Comparison of ENCODE assay signal across 13 cellular contexts in the genomic region with DNA sequence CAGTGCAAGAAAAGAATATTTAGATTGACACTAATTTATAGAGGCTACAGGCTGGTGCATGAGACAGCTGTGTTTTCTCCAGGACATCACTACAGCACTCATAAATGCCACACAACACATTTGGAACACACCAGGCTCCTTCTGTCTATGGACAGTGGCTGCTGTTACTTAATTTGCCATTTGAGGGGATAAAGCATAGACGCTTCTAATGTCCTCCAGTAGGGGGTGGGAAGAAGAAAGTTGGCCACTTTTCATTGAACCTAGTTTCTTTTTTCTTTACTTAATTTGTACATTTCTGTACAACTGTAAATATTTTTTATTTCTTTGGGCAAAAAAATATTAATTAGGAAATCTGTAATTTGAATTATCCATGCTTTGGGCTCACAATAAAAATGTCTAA. TPM values are rescaled to one million over a fixed set of nuclear protein-coding genes. Genes with fewer than 3 reads are reported as not detected.
DNase-seq lines count a peak whose midpoint lies in the region; ATAC-seq and TF ChIP-seq lines count a peak whose summit lies in the region.
"Had no signal": no experiment of that assay in that cellular context is flagged by ENCODE, and none has a peak within 500 bp of the region (broad histone marks: within the 10 kb centered on the region; RNA-seq: fewer than 3 reads in every experiment).

No MANE protein-coding gene starts in this region.

- H2BK120ac ChIP-seq in H9 (ENCODE audit: low read depth, low read length, poor library complexity, severe bottlenecking): no peak overlapping the region
- H2BK120ac ChIP-seq in neuronal stem cell (ENCODE audit: low read depth, low read length): no peak overlapping the region

- no peak overlapping the region for H2BK12ac ChIP-seq in H9 (ENCODE audit: insufficient read length, low read depth, low read length)
- H2BK12ac ChIP-seq in neuronal stem cell (ENCODE audit: low read length): no peak overlapping the region

- H3K4me2 ChIP-seq in H9 (ENCODE audit: insufficient read depth, insufficient read length, low read length): no peak overlapping the region
- no peak overlapping the region for H3K4me2 ChIP-seq in hepatocyte
- H3K4me2 ChIP-seq in neuronal stem cell (ENCODE audit: insufficient read depth, low read length, poor library complexity, severe bottlenecking): no peak overlapping the region

- TF ChIP-seq CTCF in BJ (IDR thresholded peaks at IDR 0.05; ENCODE audit: insufficient read depth, low read depth, low read length) (peak; percentile 31; the same call in 1 of the 2 replicates), H9 (conservative IDR thresholded peaks at IDR 0.05) (peak; percentile 67), hepatocyte (IDR thresholded peaks at IDR 0.05; ENCODE audit: poor library complexity) (peak; percentile 16)

- no peaks in the 10 kb centered on the region for H3K9me3 Mint-ChIP-seq in H9
- H3K9me3 Mint-ChIP-seq: dendritic cell treated with granulocyte-macrophage colony-stimulating factor and Interleukin-4, amounts not matched to agents 40 ng/mL and 50 ng/mL, for 4 days had no signal

- ATAC-seq in SK-N-SH treated with all-trans-retinoic acid at 6 μM for 48 hours: peak; percentile 40; the same call in 1 of the 3 replicates

- H2BK20ac ChIP-seq in H9 (ENCODE audit: low read depth, low read length, poor library complexity, severe bottlenecking): no peak overlapping the region

- no peak overlapping the region for H2AFZ ChIP-seq in H9 (ENCODE audit: low read length)
- H2AFZ ChIP-seq in hepatocyte: no peak overlapping the region
- no peak overlapping the region for H2AFZ ChIP-seq in neuronal stem cell (ENCODE audit: low read length)

- no peak overlapping the region for H3K27ac ChIP-seq in H9 (ENCODE audit: insufficient read length, low read depth, low read length)
- H3K27ac ChIP-seq in hepatocyte: no peak overlapping the region
- no peak overlapping the region for H3K27ac ChIP-seq in neuronal stem cell (replicated peaks; ENCODE audit: low read length)
- H3K27ac ChIP-seq: neutrophil, vagina had no signal

- no peaks in the 10 kb centered on the region for H3K9me3 ChIP-seq in H9 (ENCODE audit: control insufficient read depth, low read depth, low read length)
- no peaks in the 10 kb centered on the region for H3K9me3 ChIP-seq in hepatocyte (ENCODE audit: low read depth)
- H3K9me3 ChIP-seq in neuronal stem cell (replicated peaks in 1 of 2; ENCODE audit: control insufficient read depth in 2 of 2, insufficient read depth in 1 of 2, low read depth in 1 of 2, low read length in 2 of 2): no peaks in the 10 kb centered on the region
- H3K9me3 ChIP-seq: neutrophil, vagina had no signal

- H3K79me2 ChIP-seq in H9 (ENCODE audit: insufficient read depth, low read length) (no peaks in the 10 kb centered on the region), hepatocyte (no peaks in the 10 kb centered on the region)

- no peak overlapping the region for H3K4me3 Mint-ChIP-seq in H9
- H3K4me3 Mint-ChIP-seq: dendritic cell treated with granulocyte-macrophage colony-stimulating factor and Interleukin-4, amounts not matched to agents 40 ng/mL and 50 ng/mL, for 4 days had no signal

- no peak overlapping the region for H4K8ac ChIP-seq in H9 (replicated peaks; ENCODE audit: insufficient read length, low read depth, low read length)
- H4K8ac ChIP-seq in neuronal stem cell (ENCODE audit: low read depth, low read length): no peak overlapping the region

- POLR2A ChIA-PET in BJ (lab: Charles Lee): no interaction called here

- H3K4me3 ChIP-seq in BJ (ENCODE audit: low read depth, low read length) (no peak overlapping the region), hepatocyte (no peak overlapping the region), neuronal stem cell (ENCODE audit: low read length in 2 of 2) (no peak overlapping the region)
- H3K4me3 ChIP-seq: vagina had no signal

- H2AK5ac ChIP-seq in H9 (ENCODE audit: insufficient read length, low read length) (no peak overlapping the region), neuronal stem cell (ENCODE audit: low read depth, low read length) (no peak overlapping the region)

- no peak overlapping the region for H4K91ac ChIP-seq in H9 (ENCODE audit: insufficient read length, low read depth, low read length)
- H4K91ac ChIP-seq in neuronal stem cell (ENCODE audit: low read depth, low read length, poor library complexity): no peak overlapping the region

- H3K9ac ChIP-seq in H9 (ENCODE audit: extremely low read depth, insufficient read length, low read length) (no peak overlapping the region), neuronal stem cell (ENCODE audit: low read depth, low read length, poor library complexity) (no peak overlapping the region)

- no peak overlapping the region for H3K18ac ChIP-seq in H9 (ENCODE audit: insufficient read length, low read depth, low read length)
- no peak overlapping the region for H3K18ac ChIP-seq in neuronal stem cell (ENCODE audit: low read length)

- no peaks in the 10 kb centered on the region for H3K36me3 ChIP-seq in BJ (ENCODE audit: control insufficient read depth, insufficient read depth, low read length)
- H3K36me3 ChIP-seq in hepatocyte (replicated peaks; ENCODE audit: insufficient read depth, low read depth): no peaks in the 10 kb centered on the region
- H3K36me3 ChIP-seq in neuronal stem cell (replicated peaks in 1 of 2; ENCODE audit: control insufficient read depth in 2 of 2, insufficient read depth in 2 of 2, low read length in 2 of 2): no peaks in the 10 kb centered on the region
- H3K36me3 ChIP-seq: neutrophil, vagina had no signal

- no peak overlapping the region for H4K5ac ChIP-seq in H9 (ENCODE audit: insufficient read length, low read depth, low read length)

- no peaks in the 10 kb centered on the region for H3K9me2 ChIP-seq in hepatocyte (replicated peaks; ENCODE audit: insufficient read depth)

- H3K4ac ChIP-seq in H9 (ENCODE audit: low read depth, low read length): no peak overlapping the region
- H3K4ac ChIP-seq in neuronal stem cell (ENCODE audit: low read length): no peak overlapping the region

- CTCF ChIA-PET in BJ (lab: Yijun Ruan, JAX): interaction anchor here (0.7 to 1.6 kb wide), 2 partner anchors 12 to 46 kb away, joined by 3 to 4 read pairs; no protein-coding TSS in a partner anchor

- peaks cover 11% of the 10 kb centered on the region for H3K27me3 Mint-ChIP-seq in H9 (ENCODE audit: low read depth)

- H3T11ph ChIP-seq in H9 (ENCODE audit: low read length): no peak overlapping the region

- H2BK5ac ChIP-seq in H9 (ENCODE audit: insufficient read length, low read length): no peak overlapping the region
- no peak overlapping the region for H2BK5ac ChIP-seq in neuronal stem cell (ENCODE audit: low read length)

- H3K79me1 ChIP-seq in H9 (ENCODE audit: insufficient read depth, low read depth, low read length, poor library complexity, severe bottlenecking): no peaks in the 10 kb centered on the region
- H3K79me1 ChIP-seq in neuronal stem cell (ENCODE audit: low read depth, low read length): no peaks in the 10 kb centered on the region

- DNase-seq in BJ (ENCODE audit: low read depth) (no peak), H9 (no peak), hepatocyte (ENCODE audit: low spot score) (no peak), neuronal stem cell (ENCODE audit: low spot score) (no peak), islet precursor cell (no peak), medulla oblongata (ENCODE audit: extremely low spot score) (no peak), activated T-cell treated with anti-CD3 and anti-CD28 coated beads for 4 hours (no peak)
- DNase-seq: activated T-cell treated with anti-CD3 and anti-CD28 coated beads, Interleukin-2, amount 50 U/mL, for 48 hours; GF-D8 had no signal

- H3K23ac ChIP-seq in H9 (ENCODE audit: insufficient read length, low read depth, low read length) (no peak overlapping the region), neuronal stem cell (ENCODE audit: low read depth, low read length, poor library complexity) (no peak overlapping the region)

- no peaks in the 10 kb centered on the region for H3K36me3 Mint-ChIP-seq in H9 (ENCODE audit: insufficient read depth in 1 of 3, low read depth in 3 of 3)

- H3K4me1 Mint-ChIP-seq in H9: no peaks in the 10 kb centered on the region

- H4K20me1 ChIP-seq in H9 (ENCODE audit: control insufficient read depth, insufficient read depth, insufficient read length) (no peaks in the 10 kb centered on the region), hepatocyte (ENCODE audit: insufficient read depth, poor library complexity, severe bottlenecking) (no peaks in the 10 kb centered on the region)

- H2BK15ac ChIP-seq in H9 (ENCODE audit: low read depth, low read length): no peak overlapping the region
- no peak overlapping the region for H2BK15ac ChIP-seq in neuronal stem cell (ENCODE audit: low read length)

- no peak overlapping the region for H3K56ac ChIP-seq in H9 (ENCODE audit: insufficient read length, low read depth, low read length)

- H3K14ac ChIP-seq in H9 (ENCODE audit: insufficient read depth, low read length) (no peak overlapping the region), neuronal stem cell (ENCODE audit: low read length) (no peak overlapping the region)

- H3K4me1 ChIP-seq in H9 (ENCODE audit: insufficient read depth, low read length) (no peaks in the 10 kb centered on the region), hepatocyte (ENCODE audit: insufficient read depth) (no peaks in the 10 kb centered on the region), neuronal stem cell (ENCODE audit: control insufficient read depth in 2 of 2, insufficient read depth in 1 of 2, low read depth in 1 of 2, low read length in 2 of 2) (no peaks in the 10 kb centered on the region)
- H3K4me1 ChIP-seq: vagina had no signal

- H3K27me3 ChIP-seq in BJ (ENCODE audit: control insufficient read depth, insufficient read depth, low read length): no peaks in the 10 kb centered on the region
- H3K27me3 ChIP-seq in H9 (ENCODE audit: insufficient read depth, low read length): no peaks in the 10 kb centered on the region
- H3K27me3 ChIP-seq in hepatocyte: no peaks in the 10 kb centered on the region
- no peaks in the 10 kb centered on the region for H3K27me3 ChIP-seq in neuronal stem cell (ENCODE audit: control insufficient read depth in 3 of 3, insufficient read depth in 3 of 3, low read depth in 1 of 3, low read length in 3 of 3)
- H3K27me3 ChIP-seq: neutrophil, vagina had no signal

- H3K27ac Mint-ChIP-seq in H9: no peak overlapping the region
- H3K27ac Mint-ChIP-seq: dendritic cell treated with granulocyte-macrophage colony-stimulating factor and Interleukin-4, amounts not matched to agents 40 ng/mL and 50 ng/mL, for 4 days had no signal

- no peaks in the 10 kb centered on the region for H3K23me2 ChIP-seq in H9 (ENCODE audit: insufficient read length, low read depth, low read length, poor library complexity, severe bottlenecking)

- no CpG with 5 or more reads among the region's 1 CpG for WGBS in H9 (ENCODE audit: extremely low coverage, insufficient read length, low lambda C conversion rate)
- WGBS in hepatocyte (ENCODE audit: low lambda C conversion rate, missing lambda C conversion rate): 21% methylated on average over 1 of the region's 1 CpG
- no CpG with 5 or more reads among the region's 1 CpG for WGBS in neuronal stem cell (ENCODE audit: extremely low coverage in 2 of 2, insufficient read length in 2 of 2, insufficient replicate concordance in 1 of 2), 2 donors

RNA-seq across cellular contexts. Expression of a gene that starts 12.4 kb away (rescaled TPM):
- 0.18 and 0.36 TPM in 2 replicates for polyA plus RNA-seq in BJ (2011; rRNA removed)
- polyA minus RNA-seq in BJ (2011; rRNA and poly(A)+ RNA removed): 0.14 TPM in 1 of 2 replicates, not detected in the other
- total RNA-seq in H9 (2021): 0.92 and 1.8 TPM in 2 replicates
- total RNA-seq in hepatocyte: 1.1 and 1.6 TPM in 2 replicates
- 1.1 and 1.5 TPM in 2 replicates for polyA plus RNA-seq in hepatocyte
- 27.9 TPM for polyA plus RNA-seq in neuronal stem cell (2013, experiment 1 of 2)
- polyA plus RNA-seq in neuronal stem cell (2013, experiment 2 of 2): 28.5 TPM

RNA-seq across cellular contexts. Expression of a gene that starts 37.0 kb away (rescaled TPM):
- not detected in 2 replicates for polyA plus RNA-seq in BJ (2011; rRNA removed)
- not detected in 2 replicates for polyA minus RNA-seq in BJ (2011; rRNA and poly(A)+ RNA removed)
- total RNA-seq in H9 (2021): 0.39 and 0.77 TPM in 2 replicates
- total RNA-seq in hepatocyte: 0.13 and 0.28 TPM in 2 replicates
- 1.5 and 2.1 TPM in 2 replicates for polyA plus RNA-seq in hepatocyte
- polyA plus RNA-seq in neuronal stem cell (2013, experiment 1 of 2): 0.99 TPM
- 1.1 TPM for polyA plus RNA-seq in neuronal stem cell (2013, experiment 2 of 2)

Comparison
In these comparisons a context has a peak if more than half of its experiments do, and no peak if none do; other contexts are left out.
1. CTCF ChIP-seq: peak in every context shown above with its lines; median percentile 67 in H9; 31 in BJ; 16 in hepatocyte.